ENCODE assay signal across 1 cellular context in genomic region chr12:109277899-109278762, GRCh38.
TF ChIP-seq lines count a peak whose summit lies in the region.

No MANE protein-coding gene starts in this region.

TF ChIP-seq in HepG2, 621 proteins besides CTCF, POLR2A, EP300 and RAD21 (continued from another document and continues in another):
- TF ChIP-seq CREB1 (IDR thresholded peaks at IDR 0.05) (0 out of 2 replicates have a peak, but pooled peaks have one; percentile 45), CREB1 (CRISPR knock-in tag; IDR thresholded peaks at IDR 0.05) (peak; percentile 73), SIN3B (IDR thresholded peaks at IDR 0.05; ENCODE audit: low read length) (no peak), FLYWCH1 (CRISPR knock-in tag; IDR thresholded peaks at IDR 0.05) (no peak), ZNF224 (CRISPR knock-in tag; IDR thresholded peaks at IDR 0.05) (no peak), NBN (conservative IDR thresholded peaks at IDR 0.05) (no peak), REST (IDR thresholded peaks at IDR 0.05; ENCODE audit: borderline replicate concordance in 1 of 2, low read depth in 1 of 2, low read length in 2 of 2) (no peak), PCBP1 (IDR thresholded peaks at IDR 0.05; ENCODE audit: borderline replicate concordance, low read depth, low read length) (no peak), ZBTB26 (CRISPR knock-in tag; IDR thresholded peaks at IDR 0.05; ENCODE audit: borderline replicate concordance) (no peak), ZNF549 (CRISPR knock-in tag; IDR thresholded peaks at IDR 0.05) (no peak), ZNF460 (CRISPR knock-in tag; IDR thresholded peaks at IDR 0.05; ENCODE audit: borderline replicate concordance) (no peak; the same call in 1 of the 2 replicates), CERS6 (CRISPR knock-in tag; IDR thresholded peaks at IDR 0.05) (no peak), HDAC2 (CRISPR knock-in tag; IDR thresholded peaks at IDR 0.05) (peak; percentile 82), SMAD1 (CRISPR knock-in tag; IDR thresholded peaks at IDR 0.05; ENCODE audit: borderline replicate concordance, low read depth) (no peak), ZFP41 (CRISPR knock-in tag; IDR thresholded peaks at IDR 0.05; ENCODE audit: borderline replicate concordance) (no peak), FUBP1 (CRISPR knock-in tag; IDR thresholded peaks at IDR 0.05; ENCODE audit: borderline replicate concordance) (no peak), NCOA1 (CRISPR knock-in tag; IDR thresholded peaks at IDR 0.05) (no peak), IKZF1 (IDR thresholded peaks at IDR 0.05) (no peak), ZNF678 (CRISPR knock-in tag; IDR thresholded peaks at IDR 0.05) (no peak), ZBTB7B (CRISPR knock-in tag; IDR thresholded peaks at IDR 0.05) (0 out of 2 replicates have a peak, but pooled peaks have one; percentile 47), ZNF552 (CRISPR knock-in tag; IDR thresholded peaks at IDR 0.05; ENCODE audit: borderline replicate concordance) (no peak), ZNF343 (CRISPR knock-in tag; IDR thresholded peaks at IDR 0.05) (0 out of 2 replicates have a peak, but pooled peaks have one; percentile 29), RFXANK (CRISPR knock-in tag; IDR thresholded peaks at IDR 0.05) (no peak), HNF4A (CRISPR knock-in tag; IDR thresholded peaks at IDR 0.05) (peak; percentile 79), DDIT3 (CRISPR knock-in tag; IDR thresholded peaks at IDR 0.05) (no peak), ZNF709 (CRISPR knock-in tag; IDR thresholded peaks at IDR 0.05) (no peak), ZNF451 (CRISPR knock-in tag; IDR thresholded peaks at IDR 0.05) (no peak), RBM22 (optimal IDR thresholded peaks at IDR 0.05; ENCODE audit: low read length) (no peak), GLI4 (CRISPR knock-in tag; IDR thresholded peaks at IDR 0.05; ENCODE audit: borderline replicate concordance) (no peak), SP1 (IDR thresholded peaks at IDR 0.05) (no peak), SP1 (CRISPR knock-in tag; IDR thresholded peaks at IDR 0.05) (no peak), ZNF136 (CRISPR knock-in tag; IDR thresholded peaks at IDR 0.05; ENCODE audit: low read depth) (no peak), GABPA (IDR thresholded peaks at IDR 0.05; ENCODE audit: low read depth, low read length) (no peak), GABPA (CRISPR knock-in tag; IDR thresholded peaks at IDR 0.05; ENCODE audit: low read depth) (no peak), ZNF713 (CRISPR knock-in tag; IDR thresholded peaks at IDR 0.05) (no peak), ZHX2 (IDR thresholded peaks at IDR 0.05; ENCODE audit: low read depth) (no peak), ZHX2 (CRISPR knock-in tag; IDR thresholded peaks at IDR 0.05; ENCODE audit: borderline replicate concordance) (no peak), MTF2 (CRISPR knock-in tag; IDR thresholded peaks at IDR 0.05; ENCODE audit: borderline replicate concordance) (no peak), KLF9 (CRISPR knock-in tag; IDR thresholded peaks at IDR 0.05; ENCODE audit: low read depth) (no peak), ETV5 (CRISPR knock-in tag; IDR thresholded peaks at IDR 0.05; ENCODE audit: borderline replicate concordance) (no peak; the same call in 1 of the 2 replicates), FOXP4 (CRISPR knock-in tag; IDR thresholded peaks at IDR 0.05) (peak; percentile 78; the same call in 1 of the 2 replicates), ZNF580 (CRISPR knock-in tag; IDR thresholded peaks at IDR 0.05; ENCODE audit: borderline replicate concordance, low read depth) (no peak), SALL1 (CRISPR knock-in tag; IDR thresholded peaks at IDR 0.05) (peak; percentile 65; the same call in 1 of the 2 replicates), ZNF326 (CRISPR knock-in tag; IDR thresholded peaks at IDR 0.05; ENCODE audit: borderline replicate concordance) (no peak), CHD4 (IDR thresholded peaks at IDR 0.05; ENCODE audit: borderline replicate concordance, low read length) (peak; percentile 33; the same call in 1 of the 2 replicates), HMG20A (CRISPR knock-in tag; IDR thresholded peaks at IDR 0.05; ENCODE audit: borderline replicate concordance) (peak; percentile 78; the same call in 1 of the 2 replicates), MXD1 (CRISPR knock-in tag; IDR thresholded peaks at IDR 0.05) (no peak), ZFP90 (CRISPR knock-in tag; IDR thresholded peaks at IDR 0.05; ENCODE audit: borderline replicate concordance) (no peak), E2F5 (CRISPR knock-in tag; conservative IDR thresholded peaks at IDR 0.05) (no peak), DR1 (CRISPR knock-in tag; IDR thresholded peaks at IDR 0.05) (no peak), ZFP36 (IDR thresholded peaks at IDR 0.05; ENCODE audit: borderline replicate concordance, low read depth, low read length, partially characterized antibody) (no peak), ZNF546 (CRISPR knock-in tag; conservative IDR thresholded peaks at IDR 0.05) (no peak)
